In genomic region chr20:48957521-48957920, GRCh38 we compare ENCODE assay signal across 25 cellular contexts. TPM values are rescaled to one million over a fixed set of nuclear protein-coding genes. Genes with fewer than 3 reads are reported as not detected.
DNase-seq lines count a peak whose midpoint lies in the region; ATAC-seq and TF ChIP-seq lines count a peak whose summit lies in the region.
"Had no signal": no experiment of that assay in that cellular context is flagged by ENCODE, and none has a peak within 500 bp of the region (broad histone marks: within the 10 kb centered on the region; RNA-seq: fewer than 3 reads in every experiment).

No MANE protein-coding gene starts in this region.

- peak overlapping the region; percentile 16 for H3K27ac ChIP-seq in psoas muscle
- no peak overlapping the region for H3K27ac ChIP-seq in CD4-positive, alpha-beta T cell (ENCODE audit: low read depth, low read length)
- H3K27ac ChIP-seq in coronary artery, result peak overlapping the region in 1 of 2 donors; percentile 0
- H3K27ac ChIP-seq: 22Rv1, transverse colon had no signal

- DNase-seq in activated T-cell treated with anti-CD3 and anti-CD28 coated beads, Interleukin-2, amount 50 U/mL, for 24 hours, result no peak
- no peak for DNase-seq in activated T-cell treated with anti-CD3 and anti-CD28 coated beads, Interleukin-2, amount 50 U/mL, for 1 hour
- DNase-seq in adipocyte (ENCODE audit: low read depth), result peak; percentile 17
- peak; percentile 33 for DNase-seq in fibroblast of villous mesenchyme (ENCODE audit: low read depth)
- no peak for DNase-seq in psoas muscle
- no peak for DNase-seq in CD4-positive, alpha-beta T cell
- no peak for DNase-seq in coronary artery (ENCODE audit: low spot score)
- no peak for DNase-seq in NCI-H1048 (lab: John Stamatoyannopoulos, UW)
- DNase-seq: activated CD4-positive, alpha-beta T cell treated with anti-CD3 and anti-CD28 coated beads for 1 hour; activated CD8-positive, alpha-beta memory T cell treated with anti-CD3 and anti-CD28 coated beads for 24 hours; activated naive CD4-positive, alpha-beta T cell treated with anti-CD3 and anti-CD28 coated beads for 36 hours; activated T-cell treated with anti-CD3 and anti-CD28 coated beads, Interleukin-2, amount 50 U/mL, for 48 hours; COR-L47; DMS79; immature natural killer cell; Karpas-422; NCI-H2081; NCI-H446; SIG-M5; small intestine; stimulated activated CD4-positive, alpha-beta T cell treated with anti-CD3 and anti-CD28 coated beads, Interleukin-4, amount 100 ng/mL, for 24 hours; stimulated activated naive CD8-positive, alpha-beta T cell treated with anti-CD3 and anti-CD28 coated beads, Interleukin-15, Interleukin-2, amounts not matched to agents 100 U/mL and 50 U/mL, for 24 hours; T-helper 1 cell; transverse colon had no signal

- no peaks in the 10 kb centered on the region for H3K9me3 ChIP-seq in adipocyte (ENCODE audit: control insufficient read depth, low read length)
- H3K9me3 ChIP-seq in psoas muscle, result no peaks in the 10 kb centered on the region
- H3K9me3 ChIP-seq in CD4-positive, alpha-beta T cell (ENCODE audit: control insufficient read depth, low read length), result no peaks in the 10 kb centered on the region
- H3K9me3 ChIP-seq: transverse colon had no signal

- no peaks in the 10 kb centered on the region for H3K9me3 Mint-ChIP-seq in activated T-cell treated with anti-CD3 and anti-CD28 coated beads, Interleukin-2, amount 50 U/mL, for 24 hours
- no peaks in the 10 kb centered on the region for H3K9me3 Mint-ChIP-seq in CD4-positive, alpha-beta T cell
- H3K9me3 Mint-ChIP-seq: activated naive CD4-positive, alpha-beta T cell treated with anti-CD3 and anti-CD28 coated beads for 36 hours; immature natural killer cell had no signal

- H3K27me3 ChIP-seq in adipocyte (replicated peaks; ENCODE audit: control insufficient read depth, insufficient read depth, low read length) (no peaks in the 10 kb centered on the region), psoas muscle (ENCODE audit: insufficient read depth in 3 of 3, low read length in 2 of 3) (no peaks in the 10 kb centered on the region)
- no peaks in the 10 kb centered on the region for H3K27me3 ChIP-seq in CD4-positive, alpha-beta T cell (ENCODE audit: control insufficient read depth, insufficient read depth, low read length)
- H3K27me3 ChIP-seq: transverse colon had no signal

- H3K9ac ChIP-seq in adipocyte (ENCODE audit: low read length), result no peak overlapping the region

- peaks cover 67% of the 10 kb centered on the region for H3K36me3 ChIP-seq in adipocyte (ENCODE audit: control insufficient read depth, insufficient read depth, low read length, severe bottlenecking)
- H3K36me3 ChIP-seq in psoas muscle (ENCODE audit: insufficient read depth in 1 of 2, low read depth in 1 of 2), result peaks cover 24 to 76% of the 10 kb centered on the region in 2 donors

- TF ChIP-seq CTCF in fibroblast of villous mesenchyme (IDR thresholded peaks at IDR 0.05; ENCODE audit: insufficient read depth, low read depth, low read length), result no peak
- no peak for TF ChIP-seq CTCF in psoas muscle (IDR thresholded peaks at IDR 0.05)
- no peak for TF ChIP-seq CTCF in CD4-positive, alpha-beta T cell (IDR thresholded peaks at IDR 0.05)
- TF ChIP-seq CTCF in coronary artery (IDR thresholded peaks at IDR 0.05), result no peak

- CTCF ChIA-PET in CD4-positive, alpha-beta T cell (lab: Charles Lee), result no interaction called here

- intact Hi-C loops in psoas muscle (cut with DNase I), result no loop called here
- intact Hi-C loops in CD4-positive, alpha-beta T cell (cut with DNase I, micrococcal nuclease), result no loop called here

- peaks cover 3% of the 10 kb centered on the region for H3K4me1 Mint-ChIP-seq in activated T-cell treated with anti-CD3 and anti-CD28 coated beads, Interleukin-2, amount 50 U/mL, for 24 hours (ENCODE audit: low read depth)
- no peaks in the 10 kb centered on the region for H3K4me1 Mint-ChIP-seq in CD4-positive, alpha-beta T cell (ENCODE audit: low read depth)
- H3K4me1 Mint-ChIP-seq: immature natural killer cell had no signal

- no peak for ATAC-seq in psoas muscle
- no peak for ATAC-seq in CD4-positive, alpha-beta T cell (ENCODE audit: poor library complexity)
- ATAC-seq: stimulated activated naive CD8-positive, alpha-beta T cell treated with anti-CD3 and anti-CD28 coated beads, Interleukin-15, Interleukin-2, amounts not matched to agents 100 U/mL and 50 U/mL, for 24 hours had no signal

- H3K4me1 ChIP-seq in adipocyte (ENCODE audit: control insufficient read depth, insufficient read depth, low read length), result no peaks in the 10 kb centered on the region
- H3K4me1 ChIP-seq in psoas muscle, result no peaks in the 10 kb centered on the region
- H3K4me1 ChIP-seq: transverse colon had no signal

- 64 to 79% (median 78%) methylated on average over 1 of the region's 1 CpG for WGBS in psoas muscle, 3 donors

- POLR2A ChIA-PET in CD4-positive, alpha-beta T cell (lab: Charles Lee), result no interaction called here

- H3K4me3 Mint-ChIP-seq in activated T-cell treated with anti-CD3 and anti-CD28 coated beads, Interleukin-2, amount 50 U/mL, for 24 hours, result no peak overlapping the region
- H3K4me3 Mint-ChIP-seq in CD4-positive, alpha-beta T cell, result no peak overlapping the region
- H3K4me3 Mint-ChIP-seq: activated naive CD4-positive, alpha-beta T cell treated with anti-CD3 and anti-CD28 coated beads for 36 hours; immature natural killer cell had no signal

- H3K27ac Mint-ChIP-seq in activated T-cell treated with anti-CD3 and anti-CD28 coated beads, Interleukin-2, amount 50 U/mL, for 24 hours, result peak overlapping the region; percentile 54
- H3K27ac Mint-ChIP-seq in CD4-positive, alpha-beta T cell, result no peak overlapping the region
- H3K27ac Mint-ChIP-seq: activated naive CD4-positive, alpha-beta T cell treated with anti-CD3 and anti-CD28 coated beads for 36 hours had no signal

- H3K27me3 Mint-ChIP-seq in activated T-cell treated with anti-CD3 and anti-CD28 coated beads, Interleukin-2, amount 50 U/mL, for 24 hours, result no peaks in the 10 kb centered on the region
- no peaks in the 10 kb centered on the region for H3K27me3 Mint-ChIP-seq in CD4-positive, alpha-beta T cell

- H3K4me3 ChIP-seq in adipocyte (ENCODE audit: low read length), result no peak overlapping the region
- no peak overlapping the region for H3K4me3 ChIP-seq in fibroblast of villous mesenchyme (ENCODE audit: low read depth, low read length)
- no peak overlapping the region for H3K4me3 ChIP-seq in psoas muscle
- no peak overlapping the region for H3K4me3 ChIP-seq in coronary artery
- H3K4me3 ChIP-seq: transverse colon had no signal

- peaks cover 74% of the 10 kb centered on the region for H3K36me3 Mint-ChIP-seq in activated T-cell treated with anti-CD3 and anti-CD28 coated beads, Interleukin-2, amount 50 U/mL, for 24 hours (ENCODE audit: low read depth)
- peaks cover 69% of the 10 kb centered on the region for H3K36me3 Mint-ChIP-seq in CD4-positive, alpha-beta T cell (ENCODE audit: low read depth)

RNA-seq across cellular contexts. Expression of gene ARFGEF2, which starts 36.0 kb away (rescaled TPM):
- 41.9 and 47.5 TPM in 2 replicates for total RNA-seq in fibroblast of villous mesenchyme
- total RNA-seq in psoas muscle, result 10 to 100 TPM; 21.3 to 36.1 (median 23.4) TPM
- polyA plus RNA-seq in psoas muscle, result 10 to 100 TPM in 2 of 3 donors, 1 to 10 TPM in 1; 7.8 to 23.7 (median 12.5) TPM
- total RNA-seq in CD4-positive, alpha-beta T cell, result 10 to 100 TPM; 23.0 to 23.4 TPM

Comparison
In these comparisons a context has a peak if more than half of its experiments do, and no peak if none do; other contexts are left out.
1. DNase-seq: peak in adipocyte (single experiment) and fibroblast of villous mesenchyme (single experiment); none in activated T-cell treated with anti-CD3 and anti-CD28 coated beads, Interleukin-2, amount 50 U/mL, for 24 hours (single experiment), activated T-cell treated with anti-CD3 and anti-CD28 coated beads, Interleukin-2, amount 50 U/mL, for 1 hour (single experiment), psoas muscle (0 of 2), CD4-positive, alpha-beta T cell (0 of 10), coronary artery (single experiment) and NCI-H1048 (single experiment).